ENCODE assay signal across 8 cellular contexts in genomic region chr15:58331562-58331902, GRCh38.
DNase-seq lines count a peak whose midpoint lies in the region; ATAC-seq, FAIRE-seq and TF ChIP-seq lines count a peak whose summit lies in the region.

No MANE protein-coding gene starts in this region.

- peak overlapping the region; percentile 57 for H3K4me2 ChIP-seq in keratinocyte (ENCODE audit: control insufficient read depth, extremely low read depth, insufficient read depth, low read depth, low read length)

- H3K27me3 Mint-ChIP-seq in activated CD4-positive, alpha-beta T cell treated with anti-CD3 and anti-CD28 coated beads for 36 hours, result peaks cover 1% of the 10 kb centered on the region
- H3K27me3 Mint-ChIP-seq in activated naive CD8-positive, alpha-beta T cell, result no peaks in the 10 kb centered on the region

- ATAC-seq in activated CD4-positive, alpha-beta T cell treated with anti-CD3 and anti-CD28 coated beads for 36 hours, result no peak
- no peak for ATAC-seq in GM19397 (IDR thresholded peaks at IDR 0.05; ENCODE audit: unreplicated experiment)

- no peak for TF ChIP-seq CTCF in keratinocyte (optimal IDR thresholded peaks at IDR 0.05 in 1 of 3, IDR thresholded peaks at IDR 0.05 in 1 of 3, conservative IDR thresholded peaks at IDR 0.05 in 1 of 3; ENCODE audit: extremely low read depth in 1 of 3, insufficient read depth in 2 of 3, low read length in 3 of 3)
- TF ChIP-seq CTCF in tibial artery (IDR thresholded peaks at IDR 0.05), result no peak
- TF ChIP-seq CTCF in GM20000 (IDR thresholded peaks at IDR 0.05; ENCODE audit: extremely low read depth, missing control alignments), result no peak

- H3K36me3 ChIP-seq in keratinocyte (ENCODE audit: control insufficient read depth in 2 of 2, extremely low read depth in 1 of 2, insufficient read depth in 2 of 2, low read length in 2 of 2), result no peaks in the 10 kb centered on the region
- no peaks in the 10 kb centered on the region for H3K36me3 ChIP-seq in tibial artery

- peak overlapping the region in 1 of 3 experiments; percentile 5 for H3K4me3 ChIP-seq in keratinocyte (ENCODE audit: control insufficient read depth in 2 of 3, extremely low read depth in 1 of 3, insufficient read depth in 2 of 3, low read depth in 1 of 3, low read length in 3 of 3)
- no peak overlapping the region for H3K4me3 ChIP-seq in tibial artery

- H3K4me1 Mint-ChIP-seq in activated CD4-positive, alpha-beta T cell treated with anti-CD3 and anti-CD28 coated beads for 36 hours, result peaks cover 47% of the 10 kb centered on the region
- H3K4me1 Mint-ChIP-seq in activated naive CD8-positive, alpha-beta T cell (ENCODE audit: low read depth), result peaks cover 41% of the 10 kb centered on the region

- peak overlapping the region; percentile 53 for H3K4me3 Mint-ChIP-seq in activated CD4-positive, alpha-beta T cell treated with anti-CD3 and anti-CD28 coated beads for 36 hours
- H3K4me3 Mint-ChIP-seq in activated naive CD8-positive, alpha-beta T cell, result peak overlapping the region; percentile 40

- no peaks in the 10 kb centered on the region for H4K20me1 ChIP-seq in keratinocyte (ENCODE audit: control insufficient read depth, extremely low read depth, insufficient read depth, low read length)

- POLR2A ChIA-PET in activated CD4-positive, alpha-beta T cell treated with anti-CD3 and anti-CD28 coated beads for 36 hours (lab: Charles Lee), result interaction anchor here (0.9 to 1.9 kb wide), 3 partner anchors 17 to 440 kb away, joined by 3 to 8 read pairs (median 5); partner anchors contain the start of gene MINDY2

- no peak for DNase-seq in activated CD4-positive, alpha-beta T cell treated with anti-CD3 and anti-CD28 coated beads for 36 hours
- DNase-seq in activated CD4-positive, alpha-beta T cell treated with anti-CD3 and anti-CD28 coated beads for 1 hour, result no peak
- no peak for DNase-seq in keratinocyte (ENCODE audit: low read depth, low spot score)
- DNase-seq in tibial artery, result no peak
- DNase-seq in GM20000 (ENCODE audit: low spot score), result no peak
- DNase-seq in stimulated activated CD4-positive, alpha-beta T cell treated with anti-CD3 and anti-CD28 coated beads, Interleukin-4, amount 100 ng/mL, for 1 hour, result no peak

- H2AFZ ChIP-seq in keratinocyte (ENCODE audit: control insufficient read depth, low read length), result no peak overlapping the region

- intact Hi-C loops in activated CD4-positive, alpha-beta T cell treated with anti-CD3 and anti-CD28 coated beads for 36 hours (cut with DNase I, micrococcal nuclease), result loop anchor here (5.0 kb wide), 2 partner anchors 141 to 186 kb away; no protein-coding TSS in a partner anchor
- intact Hi-C loops in tibial artery (cut with DNase I; ENCODE audit: low total_unique reads), result no loop called here

- H3K27me3 ChIP-seq in keratinocyte (ENCODE audit: control insufficient read depth, extremely low read depth, insufficient read depth, low read length) (no peaks in the 10 kb centered on the region), tibial artery (no peaks in the 10 kb centered on the region)

- no peaks in the 10 kb centered on the region for H3K79me2 ChIP-seq in keratinocyte (ENCODE audit: control insufficient read depth, insufficient read depth, low read length)

- CTCF ChIA-PET in activated CD4-positive, alpha-beta T cell treated with anti-CD3 and anti-CD28 coated beads for 36 hours (lab: Charles Lee), result interaction anchor here (0.8 to 2.0 kb wide), 6 partner anchors 10 to 480 kb away, joined by 3 to 6 read pairs (median 3); no protein-coding TSS in a partner anchor

- no peak for FAIRE-seq in keratinocyte (lab: Jason Lieb, UNC)

- no peak overlapping the region for H3K9ac ChIP-seq in keratinocyte (ENCODE audit: control insufficient read depth, extremely low read depth, insufficient read depth, low read length)

- no peaks in the 10 kb centered on the region for H3K9me1 ChIP-seq in keratinocyte (ENCODE audit: control insufficient read depth, extremely low read depth, insufficient read depth, low read length)

- H3K4me1 ChIP-seq in keratinocyte (ENCODE audit: control insufficient read depth, extremely low read depth, insufficient read depth, low read length) (peaks cover 31% of the 10 kb centered on the region), tibial artery (peaks cover 0 to 35% (median 23%) of the 10 kb centered on the region in 4 donors)

- H3K9me3 ChIP-seq in keratinocyte (ENCODE audit: control insufficient read depth, low read depth, low read length) (no peaks in the 10 kb centered on the region), tibial artery (no peaks in the 10 kb centered on the region)

- dilution Hi-C loops in keratinocyte (cut with MboI; ENCODE audit: extremely low pct_ligation_motif_present, low sequenced_read_pairs), result no loop called here

- H3K36me3 Mint-ChIP-seq in activated CD4-positive, alpha-beta T cell treated with anti-CD3 and anti-CD28 coated beads for 36 hours (ENCODE audit: low read depth), result no peaks in the 10 kb centered on the region
- no peaks in the 10 kb centered on the region for H3K36me3 Mint-ChIP-seq in activated naive CD8-positive, alpha-beta T cell

- H3K27ac ChIP-seq in keratinocyte (ENCODE audit: control insufficient read depth, insufficient read depth, low read length) (peak overlapping the region; percentile 89), tibial artery (peak overlapping the region; percentile 5 to 44)

- peaks cover 6% of the 10 kb centered on the region for H3K9me3 Mint-ChIP-seq in activated CD4-positive, alpha-beta T cell treated with anti-CD3 and anti-CD28 coated beads for 36 hours (ENCODE audit: low read depth)
- H3K9me3 Mint-ChIP-seq in activated naive CD8-positive, alpha-beta T cell (ENCODE audit: low read depth), result no peaks in the 10 kb centered on the region

- H3K27ac Mint-ChIP-seq in activated CD4-positive, alpha-beta T cell treated with anti-CD3 and anti-CD28 coated beads for 36 hours, result peak overlapping the region; percentile 96
- H3K27ac Mint-ChIP-seq in activated naive CD8-positive, alpha-beta T cell, result peak overlapping the region; percentile 97
